Comparison of ENCODE assay signal across 18 cellular contexts in the genomic region with DNA sequence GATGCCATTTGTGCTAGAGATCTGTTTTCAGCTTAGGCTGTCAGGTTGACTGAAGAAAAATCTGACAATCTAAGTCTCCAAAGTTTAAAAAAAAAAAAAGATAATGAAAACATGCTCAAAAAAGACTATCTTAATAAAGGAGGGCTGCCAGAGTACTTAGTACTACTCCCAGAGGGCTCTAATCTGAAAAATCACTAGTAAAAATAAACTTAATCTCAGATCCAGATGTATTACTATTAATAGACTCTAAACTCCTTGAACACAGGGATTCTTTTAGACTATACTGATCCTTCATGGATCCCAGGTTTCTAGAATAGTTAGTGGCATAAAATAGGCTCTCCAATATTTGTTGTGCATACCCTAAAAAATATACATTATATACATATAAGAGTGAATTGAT. TPM values are rescaled to one million over a fixed set of nuclear protein-coding genes. Genes with fewer than 3 reads are reported as not detected.
DNase-seq lines count a peak whose midpoint lies in the region; ATAC-seq and TF ChIP-seq lines count a peak whose summit lies in the region.
"Had no signal": no experiment of that assay in that cellular context is flagged by ENCODE, and none has a peak within 500 bp of the region (broad histone marks: within the 10 kb centered on the region; RNA-seq: fewer than 3 reads in every experiment).

No MANE protein-coding gene starts in this region.

- no peaks in the 10 kb centered on the region for H3K27me3 ChIP-seq in heart left ventricle
- H3K27me3 ChIP-seq: BLaER1 had no signal

- H3K4me3 ChIP-seq in heart left ventricle = no peak overlapping the region
- H3K4me3 ChIP-seq: BLaER1, HAP-1 had no signal

- H3K27ac Mint-ChIP-seq in activated CD4-positive, alpha-beta memory T cell treated with anti-CD3 and anti-CD28 coated beads, Interleukin-2, amount 10 ng/mL, durations not matched to agents 7 days and 5 days = peak overlapping the region; percentile 66
- H3K27ac Mint-ChIP-seq in activated CD4-positive, alpha-beta memory T cell treated with anti-CD3 and anti-CD28 coated beads for 36 hours = no peak overlapping the region
- H3K27ac Mint-ChIP-seq: B cell, HFFc6 had no signal

- POLR2A ChIA-PET in activated CD4-positive, alpha-beta memory T cell treated with anti-CD3 and anti-CD28 coated beads, Interleukin-2, amount 10 ng/mL, durations not matched to agents 7 days and 5 days (lab: Charles Lee) = interaction anchor here (1.4 kb wide), 1 partner anchor 26 kb away, joined by 3 read pairs; no protein-coding TSS in a partner anchor
- POLR2A ChIA-PET in activated CD4-positive, alpha-beta memory T cell treated with anti-CD3 and anti-CD28 coated beads for 36 hours (lab: Charles Lee) = no interaction called here

- no peak for DNase-seq in activated CD4-positive, alpha-beta memory T cell treated with anti-CD3 and anti-CD28 coated beads, Interleukin-2, amount 10 ng/mL, durations not matched to agents 7 days and 5 days
- no peak for DNase-seq in activated CD4-positive, alpha-beta memory T cell treated with anti-CD3 and anti-CD28 coated beads for 36 hours
- DNase-seq in heart left ventricle (no peak), Right ventricle myocardium superior (no peak), left ventricle myocardium superior (no peak), left cardiac atrium (no peak)
- DNase-seq: Caco-2; CD4-positive, CD25-positive, alpha-beta regulatory T cell; CD8-positive, alpha-beta T cell; DMS153; DND-41; GOT3; HFFc6 had no signal

- H3K36me3 Mint-ChIP-seq in activated CD4-positive, alpha-beta memory T cell treated with anti-CD3 and anti-CD28 coated beads, Interleukin-2, amount 10 ng/mL, durations not matched to agents 7 days and 5 days (ENCODE audit: low read depth) = peaks cover 70% of the 10 kb centered on the region
- H3K36me3 Mint-ChIP-seq in activated CD4-positive, alpha-beta memory T cell treated with anti-CD3 and anti-CD28 coated beads for 36 hours = peaks cover 61% of the 10 kb centered on the region

- no peak for TF ChIP-seq CTCF in heart left ventricle (IDR thresholded peaks at IDR 0.05)

- H3K27me3 Mint-ChIP-seq in activated CD4-positive, alpha-beta memory T cell treated with anti-CD3 and anti-CD28 coated beads, Interleukin-2, amount 10 ng/mL, durations not matched to agents 7 days and 5 days = no peaks in the 10 kb centered on the region
- H3K27me3 Mint-ChIP-seq in activated CD4-positive, alpha-beta memory T cell treated with anti-CD3 and anti-CD28 coated beads for 36 hours = no peaks in the 10 kb centered on the region
- H3K27me3 Mint-ChIP-seq: B cell; CD4-positive, CD25-positive, alpha-beta regulatory T cell had no signal

- H3K4me1 Mint-ChIP-seq in activated CD4-positive, alpha-beta memory T cell treated with anti-CD3 and anti-CD28 coated beads, Interleukin-2, amount 10 ng/mL, durations not matched to agents 7 days and 5 days = peaks cover 8% of the 10 kb centered on the region
- H3K4me1 Mint-ChIP-seq in activated CD4-positive, alpha-beta memory T cell treated with anti-CD3 and anti-CD28 coated beads for 36 hours (ENCODE audit: low read depth) = peaks cover 7% of the 10 kb centered on the region

- H3K36me3 ChIP-seq in heart left ventricle = peaks cover 0 to 81% (median 73%) of the 10 kb centered on the region in 9 donors

- no peaks in the 10 kb centered on the region for H3K9me3 ChIP-seq in heart left ventricle
- H3K9me3 ChIP-seq: BLaER1, Caco-2, HAP-1 had no signal

- H3K4me1 ChIP-seq in heart left ventricle = peaks cover 0 to 14% (median 5%) of the 10 kb centered on the region in 12 donors
- H3K4me1 ChIP-seq: BLaER1, Caco-2, HAP-1 had no signal

- no peak overlapping the region for H3K4me3 Mint-ChIP-seq in activated CD4-positive, alpha-beta memory T cell treated with anti-CD3 and anti-CD28 coated beads, Interleukin-2, amount 10 ng/mL, durations not matched to agents 7 days and 5 days
- no peak overlapping the region for H3K4me3 Mint-ChIP-seq in activated CD4-positive, alpha-beta memory T cell treated with anti-CD3 and anti-CD28 coated beads for 36 hours
- H3K4me3 Mint-ChIP-seq: B cell; CD4-positive, CD25-positive, alpha-beta regulatory T cell; CD8-positive, alpha-beta T cell; HFFc6 had no signal

- no peak for TF ChIP-seq POLR2A in heart left ventricle (IDR thresholded peaks at IDR 0.05)

- H3K27ac ChIP-seq in heart left ventricle = peak overlapping the region in 1 of 12 donors; percentile 28
- H3K27ac ChIP-seq: 22Rv1, BLaER1, C4-2B had no signal

- H3K9me3 Mint-ChIP-seq in activated CD4-positive, alpha-beta memory T cell treated with anti-CD3 and anti-CD28 coated beads, Interleukin-2, amount 10 ng/mL, durations not matched to agents 7 days and 5 days = no peaks in the 10 kb centered on the region
- no peaks in the 10 kb centered on the region for H3K9me3 Mint-ChIP-seq in activated CD4-positive, alpha-beta memory T cell treated with anti-CD3 and anti-CD28 coated beads for 36 hours
- H3K9me3 Mint-ChIP-seq: CD4-positive, CD25-positive, alpha-beta regulatory T cell; CD8-positive, alpha-beta T cell; HFFc6 had no signal

- intact Hi-C loops in activated CD4-positive, alpha-beta memory T cell treated with anti-CD3 and anti-CD28 coated beads for 36 hours (cut with micrococcal nuclease) = no loop called here
- intact Hi-C loops in heart left ventricle (cut with DNase I) = no loop called here
- intact Hi-C loops in Right ventricle myocardium superior (cut with DNase I) = no loop called here
- intact Hi-C loops in left ventricle myocardium superior (cut with micrococcal nuclease) = no loop called here
- intact Hi-C loops in left cardiac atrium (cut with DNase I) = no loop called here

- peak in 3 of 4 donors; percentile 39 to 79 (median 42) for ATAC-seq in heart left ventricle
- no peak for ATAC-seq in Right ventricle myocardium superior (ENCODE audit: poor library complexity)
- ATAC-seq in left ventricle myocardium superior = peak; percentile 66
- no peak for ATAC-seq in left cardiac atrium
- ATAC-seq: CD8-positive, alpha-beta T cell had no signal

- CTCF ChIA-PET in activated CD4-positive, alpha-beta memory T cell treated with anti-CD3 and anti-CD28 coated beads, Interleukin-2, amount 10 ng/mL, durations not matched to agents 7 days and 5 days (lab: Charles Lee) = no interaction called here
- CTCF ChIA-PET in activated CD4-positive, alpha-beta memory T cell treated with anti-CD3 and anti-CD28 coated beads for 36 hours (lab: Charles Lee) = interaction anchor here (0.6 kb wide), 1 partner anchor 176 kb away, joined by 3 read pairs; no protein-coding TSS in a partner anchor

RNA-seq across cellular contexts. Expression of gene TOPBP1, which starts 34.0 kb away (rescaled TPM):
- 10 to 100 TPM; 76.9 to 82.4 TPM for total RNA-seq in activated CD4-positive, alpha-beta memory T cell treated with anti-CD3 and anti-CD28 coated beads, Interleukin-2, amount 10 ng/mL, durations not matched to agents 7 days and 5 days
- 10 to 100 TPM; 73.9 to 79.1 TPM for total RNA-seq in activated CD4-positive, alpha-beta memory T cell treated with anti-CD3 and anti-CD28 coated beads for 36 hours
- total RNA-seq in heart left ventricle (10 to 100 TPM in 7 of 9 donors, 1 to 10 TPM in 2; 7.9 to 18.3 (median 11.8) TPM), Right ventricle myocardium superior (10.0 TPM), left ventricle myocardium superior (10.0 TPM), left cardiac atrium (10 to 100 TPM; 12.0 to 12.4 TPM)
- 10 to 100 TPM in 1 of 2 donors, 1 to 10 TPM in 1; 2.6 to 10.3 TPM for polyA plus RNA-seq in heart left ventricle

RNA-seq across cellular contexts. Expression of gene CDV3, which starts 54.3 kb away (rescaled TPM):
- total RNA-seq in activated CD4-positive, alpha-beta memory T cell treated with anti-CD3 and anti-CD28 coated beads, Interleukin-2, amount 10 ng/mL, durations not matched to agents 7 days and 5 days = 100 to 1,000 TPM; 198 to 211 TPM
- total RNA-seq in activated CD4-positive, alpha-beta memory T cell treated with anti-CD3 and anti-CD28 coated beads for 36 hours = 100 to 1,000 TPM; 204 to 209 TPM
- total RNA-seq in heart left ventricle = 100 to 1,000 TPM in 8 of 9 donors, 10 to 100 TPM in 1; 97.0 to 221 (median 160) TPM
- polyA plus RNA-seq in heart left ventricle = 100 to 1,000 TPM in 1 of 2 donors, 10 to 100 TPM in 1; 30.5 to 163 TPM
- total RNA-seq in Right ventricle myocardium superior = 145 TPM
- total RNA-seq in left ventricle myocardium superior = 159 TPM
- total RNA-seq in left cardiac atrium = 100 to 1,000 TPM; 117 to 157 TPM

Comparison
In these comparisons a context has a peak if more than half of its experiments do, and no peak if none do; other contexts are left out.
1. ATAC-seq: peak in heart left ventricle (3 of 4) and left ventricle myocardium superior (single experiment); none in Right ventricle myocardium superior (single experiment) and left cardiac atrium (0 of 2).